In genomic region chr17:47894498-47895253, GRCh38 we compare ENCODE assay signal across 9 cellular contexts. TPM values are rescaled to one million over a fixed set of nuclear protein-coding genes. Genes with fewer than 3 reads are reported as not detected.
DNase-seq lines count a peak whose midpoint lies in the region; ATAC-seq lines count a peak whose summit lies in the region.
"Had no signal": no experiment of that assay in that cellular context is flagged by ENCODE, and none has a peak within 500 bp of the region (broad histone marks: within the 10 kb centered on the region; RNA-seq: fewer than 3 reads in every experiment).

No MANE protein-coding gene starts in this region.

- intact Hi-C loops in activated T-helper 2 cell treated with anti-CD3 and anti-CD28 coated beads, Interferon-gamma antibody, Interleukin-2, Interleukin-4, amounts not matched to agents 10 μg/mL and 5 μg/mL and 100 μg/mL, durations not matched to agents 14 hours and 24 hours and 36 hours (cut with micrococcal nuclease), result loop anchor here (1.0 to 2.0 kb wide), 4 partner anchors 46 to 161 kb away; partner anchors contain the start of genes PNPO, SCRN2 and TBX21

- H3K27ac ChIP-seq in HUES48 (ENCODE audit: low read depth, low read length), result peak overlapping the region; percentile 77

- H3K9ac ChIP-seq in HUES48 (ENCODE audit: low read depth, low read length), result peak overlapping the region; percentile 42
- H3K9ac ChIP-seq in iPS-15b (ENCODE audit: low read depth, low read length), result peak overlapping the region; percentile 90

- H3K36me3 Mint-ChIP-seq in activated T-helper 2 cell treated with anti-CD3 and anti-CD28 coated beads, Interferon-gamma antibody, Interleukin-2, Interleukin-4, amounts not matched to agents 10 μg/mL and 5 μg/mL and 100 μg/mL, durations not matched to agents 14 hours and 24 hours and 36 hours (ENCODE audit: low read depth), result peaks cover 13% of the 10 kb centered on the region
- H3K36me3 Mint-ChIP-seq in stimulated activated memory B cell treated with anti-CD40 and anti-IgM and Interleukin-4, amounts not matched to agents 10 μg/mL and 1 μg/mL and 100 μg/mL, for 72 hours, result peaks cover 5% of the 10 kb centered on the region

- H3K36me3 ChIP-seq in HUES48 (ENCODE audit: control insufficient read depth, insufficient read depth, low read length) (peaks cover 4% of the 10 kb centered on the region; the same call in 1 of the 2 replicates), iPS-15b (ENCODE audit: control insufficient read depth, insufficient read depth, low read length) (no peaks in the 10 kb centered on the region)

- H3K27me3 Mint-ChIP-seq in activated T-helper 2 cell treated with anti-CD3 and anti-CD28 coated beads, Interferon-gamma antibody, Interleukin-2, Interleukin-4, amounts not matched to agents 10 μg/mL and 5 μg/mL and 100 μg/mL, durations not matched to agents 14 hours and 24 hours and 36 hours (ENCODE audit: low read depth), result no peaks in the 10 kb centered on the region
- no peaks in the 10 kb centered on the region for H3K27me3 Mint-ChIP-seq in stimulated activated memory B cell treated with anti-CD40 and anti-IgM and Interleukin-4, amounts not matched to agents 10 μg/mL and 1 μg/mL and 100 μg/mL, for 72 hours

- H3K4me1 Mint-ChIP-seq in activated T-helper 2 cell treated with anti-CD3 and anti-CD28 coated beads, Interferon-gamma antibody, Interleukin-2, Interleukin-4, amounts not matched to agents 10 μg/mL and 5 μg/mL and 100 μg/mL, durations not matched to agents 14 hours and 24 hours and 36 hours (ENCODE audit: low read depth), result peaks cover 28% of the 10 kb centered on the region
- peaks cover 55% of the 10 kb centered on the region for H3K4me1 Mint-ChIP-seq in stimulated activated memory B cell treated with anti-CD40 and anti-IgM and Interleukin-4, amounts not matched to agents 10 μg/mL and 1 μg/mL and 100 μg/mL, for 72 hours

- ATAC-seq in stimulated activated memory B cell treated with anti-CD40 and anti-IgM and Interleukin-4, amounts not matched to agents 10 μg/mL and 1 μg/mL and 100 μg/mL, for 72 hours, result no peak

- H3K9me3 ChIP-seq in HUES48 (ENCODE audit: control insufficient read depth, insufficient read depth, low read length) (no peaks in the 10 kb centered on the region), iPS-15b (ENCODE audit: control insufficient read depth, insufficient read depth, low read length) (no peaks in the 10 kb centered on the region)

- H3K9me3 Mint-ChIP-seq in activated T-helper 2 cell treated with anti-CD3 and anti-CD28 coated beads, Interferon-gamma antibody, Interleukin-2, Interleukin-4, amounts not matched to agents 10 μg/mL and 5 μg/mL and 100 μg/mL, durations not matched to agents 14 hours and 24 hours and 36 hours, result no peaks in the 10 kb centered on the region
- H3K9me3 Mint-ChIP-seq in stimulated activated memory B cell treated with anti-CD40 and anti-IgM and Interleukin-4, amounts not matched to agents 10 μg/mL and 1 μg/mL and 100 μg/mL, for 72 hours, result no peaks in the 10 kb centered on the region

- no peaks in the 10 kb centered on the region for H3K27me3 ChIP-seq in HUES48 (ENCODE audit: control insufficient read depth, insufficient read depth, low read length)
- no peaks in the 10 kb centered on the region for H3K27me3 ChIP-seq in iPS-15b (ENCODE audit: control insufficient read depth, insufficient read depth, low read length)

- peak overlapping the region; percentile 90 for H3K27ac Mint-ChIP-seq in activated T-helper 2 cell treated with anti-CD3 and anti-CD28 coated beads, Interferon-gamma antibody, Interleukin-2, Interleukin-4, amounts not matched to agents 10 μg/mL and 5 μg/mL and 100 μg/mL, durations not matched to agents 14 hours and 24 hours and 36 hours
- peak overlapping the region; percentile 92 for H3K27ac Mint-ChIP-seq in stimulated activated memory B cell treated with anti-CD40 and anti-IgM and Interleukin-4, amounts not matched to agents 10 μg/mL and 1 μg/mL and 100 μg/mL, for 72 hours

- peak overlapping the region; percentile 91 for H3K4me3 Mint-ChIP-seq in activated T-helper 2 cell treated with anti-CD3 and anti-CD28 coated beads, Interferon-gamma antibody, Interleukin-2, Interleukin-4, amounts not matched to agents 10 μg/mL and 5 μg/mL and 100 μg/mL, durations not matched to agents 14 hours and 24 hours and 36 hours (ENCODE audit: low read depth)
- H3K4me3 Mint-ChIP-seq in stimulated activated memory B cell treated with anti-CD40 and anti-IgM and Interleukin-4, amounts not matched to agents 10 μg/mL and 1 μg/mL and 100 μg/mL, for 72 hours, result peak overlapping the region; percentile 92

- H3K4me3 ChIP-seq in HUES48 (ENCODE audit: low read depth, low read length) (peak overlapping the region; percentile 80), iPS-15b (ENCODE audit: low read depth, low read length) (peak overlapping the region; percentile 90)

- no peak for DNase-seq in activated T-helper 2 cell treated with anti-CD3 and anti-CD28 coated beads, Interferon-gamma antibody, Interleukin-2, Interleukin-4, amounts not matched to agents 10 μg/mL and 5 μg/mL and 100 μg/mL, durations not matched to agents 14 hours and 24 hours and 36 hours (ENCODE audit: low spot score)
- DNase-seq in SKM-1 (lab: John Stamatoyannopoulos, UW; ENCODE audit: unreplicated experiment) (no peak), COLO829 (ENCODE audit: low spot score) (no peak), NCI-H226 (no peak), iPS-NIHi11 (ENCODE audit: low spot score) (no peak)
- DNase-seq: activated gamma-delta T cell treated with Interleukin-2 at 50 U/mL for 16 hours had no signal

- H3K4me1 ChIP-seq in HUES48 (ENCODE audit: control insufficient read depth, insufficient read depth, low read length), result peaks cover 16% of the 10 kb centered on the region
- peaks cover 9% of the 10 kb centered on the region for H3K4me1 ChIP-seq in iPS-15b (ENCODE audit: control insufficient read depth, insufficient read depth, low read length)

RNA-seq across cellular contexts. Expression of gene SP2, which starts 1.4 kb away (rescaled TPM):
- 16.5 and 19.7 TPM in 2 replicates for total RNA-seq in activated T-helper 2 cell treated with anti-CD3 and anti-CD28 coated beads, Interferon-gamma antibody, Interleukin-2, Interleukin-4, amounts not matched to agents 10 μg/mL and 5 μg/mL and 100 μg/mL, durations not matched to agents 14 hours and 24 hours and 36 hours

RNA-seq across cellular contexts. Expression of gene SP6, which starts 43.7 kb away (rescaled TPM):
- 0.09 and 0.14 TPM in 2 replicates for total RNA-seq in activated T-helper 2 cell treated with anti-CD3 and anti-CD28 coated beads, Interferon-gamma antibody, Interleukin-2, Interleukin-4, amounts not matched to agents 10 μg/mL and 5 μg/mL and 100 μg/mL, durations not matched to agents 14 hours and 24 hours and 36 hours

RNA-seq across cellular contexts. Expression of gene PNPO, which starts 46.7 kb away (rescaled TPM):
- total RNA-seq in activated T-helper 2 cell treated with anti-CD3 and anti-CD28 coated beads, Interferon-gamma antibody, Interleukin-2, Interleukin-4, amounts not matched to agents 10 μg/mL and 5 μg/mL and 100 μg/mL, durations not matched to agents 14 hours and 24 hours and 36 hours, result 41.0 and 45.9 TPM in 2 replicates

RNA-seq across cellular contexts. Expression of gene SCRN2, which starts 53.6 kb away (rescaled TPM):
- total RNA-seq in activated T-helper 2 cell treated with anti-CD3 and anti-CD28 coated beads, Interferon-gamma antibody, Interleukin-2, Interleukin-4, amounts not matched to agents 10 μg/mL and 5 μg/mL and 100 μg/mL, durations not matched to agents 14 hours and 24 hours and 36 hours, result 23.5 and 27.5 TPM in 2 replicates
